ENCODE assay signal across 32 cellular contexts in genomic region chr2:69623236-69623635, GRCh38. TPM values are rescaled to one million over a fixed set of nuclear protein-coding genes. Genes with fewer than 3 reads are reported as not detected.
DNase-seq lines count a peak whose midpoint lies in the region; ATAC-seq and TF ChIP-seq lines count a peak whose summit lies in the region.
"Had no signal": no experiment of that assay in that cellular context is flagged by ENCODE, and none has a peak within 500 bp of the region (broad histone marks: within the 10 kb centered on the region; RNA-seq: fewer than 3 reads in every experiment).

No MANE protein-coding gene starts in this region.

- POLR2A ChIA-PET in CD8-positive, alpha-beta T cell (lab: Charles Lee) = interaction anchor here (1.1 to 1.4 kb wide), 3 partner anchors 14 to 27 kb away, joined by 3 to 6 read pairs (median 5); no protein-coding TSS in a partner anchor

- TF ChIP-seq CTCF in CD8-positive, alpha-beta T cell (IDR thresholded peaks at IDR 0.05) = no peak
- no peak for TF ChIP-seq CTCF in natural killer cell (IDR thresholded peaks at IDR 0.05)

- H3K4me3 Mint-ChIP-seq in activated T-cell treated with anti-CD3 and anti-CD28 coated beads, Interleukin-2, amount 50 U/mL, for 24 hours = peak overlapping the region; percentile 18
- H3K4me3 Mint-ChIP-seq in CD8-positive, alpha-beta T cell = peak overlapping the region; percentile 71
- H3K4me3 Mint-ChIP-seq in natural killer cell = peak overlapping the region; percentile 18
- H3K4me3 Mint-ChIP-seq: neural crest cell had no signal

- H3K4me1 Mint-ChIP-seq in activated T-cell treated with anti-CD3 and anti-CD28 coated beads, Interleukin-2, amount 50 U/mL, for 24 hours (ENCODE audit: low read depth) = peaks cover 17% of the 10 kb centered on the region
- H3K4me1 Mint-ChIP-seq in CD8-positive, alpha-beta T cell (ENCODE audit: low read depth) = peaks cover 16% of the 10 kb centered on the region
- H3K4me1 Mint-ChIP-seq in natural killer cell = peaks cover 8 to 11% of the 10 kb centered on the region in 2 donors
- H3K4me1 Mint-ChIP-seq: neural crest cell had no signal

- H3K9me3 Mint-ChIP-seq in activated T-cell treated with anti-CD3 and anti-CD28 coated beads, Interleukin-2, amount 50 U/mL, for 24 hours = no peaks in the 10 kb centered on the region
- H3K9me3 Mint-ChIP-seq in CD8-positive, alpha-beta T cell = no peaks in the 10 kb centered on the region
- H3K9me3 Mint-ChIP-seq in activated naive CD4-positive, alpha-beta T cell treated with anti-CD3 and anti-CD28 coated beads, Interleukin-2, amount 50 U/mL, for 72 hours = peaks cover 0 to 6% of the 10 kb centered on the region in 2 donors
- no peaks in the 10 kb centered on the region for H3K9me3 Mint-ChIP-seq in natural killer cell
- H3K9me3 Mint-ChIP-seq: neural crest cell had no signal

- no peaks in the 10 kb centered on the region for H3K27me3 ChIP-seq in CD8-positive, alpha-beta T cell (ENCODE audit: insufficient read depth, low read length)
- H3K27me3 ChIP-seq: BLaER1 treated with 17β-estradiol and CSF1 and Interleukin-3, amounts not matched to agents 10 nM and 100 nM; MG63; Peyer's patch; upper lobe of left lung had no signal

- no peaks in the 10 kb centered on the region for H3K27me3 Mint-ChIP-seq in activated T-cell treated with anti-CD3 and anti-CD28 coated beads, Interleukin-2, amount 50 U/mL, for 24 hours
- no peaks in the 10 kb centered on the region for H3K27me3 Mint-ChIP-seq in CD8-positive, alpha-beta T cell (ENCODE audit: low read depth)
- H3K27me3 Mint-ChIP-seq in natural killer cell (ENCODE audit: low read depth in 2 of 2) = no peaks in the 10 kb centered on the region

- CTCF ChIA-PET in CD8-positive, alpha-beta T cell (lab: Charles Lee) = interaction anchor here (0.9 to 1.7 kb wide), 5 partner anchors 21 to 92 kb away, joined by 3 to 5 read pairs (median 3); no protein-coding TSS in a partner anchor

- H3K36me3 Mint-ChIP-seq in activated T-cell treated with anti-CD3 and anti-CD28 coated beads, Interleukin-2, amount 50 U/mL, for 24 hours (ENCODE audit: low read depth) = peaks cover 10% of the 10 kb centered on the region
- peaks cover 8% of the 10 kb centered on the region for H3K36me3 Mint-ChIP-seq in CD8-positive, alpha-beta T cell
- H3K36me3 Mint-ChIP-seq in activated naive CD4-positive, alpha-beta T cell treated with anti-CD3 and anti-CD28 coated beads, Interleukin-2, amount 50 U/mL, for 72 hours = peaks cover 9 to 11% of the 10 kb centered on the region in 2 donors
- no peaks in the 10 kb centered on the region for H3K36me3 Mint-ChIP-seq in natural killer cell

- no peak for DNase-seq in activated T-cell treated with anti-CD3 and anti-CD28 coated beads, Interleukin-2, amount 50 U/mL, for 24 hours
- DNase-seq in activated T-cell treated with anti-CD3 and anti-CD28 coated beads, Interleukin-2, amount 50 U/mL, for 48 hours = no peak
- no peak for DNase-seq in CD8-positive, alpha-beta T cell
- DNase-seq in activated naive CD4-positive, alpha-beta T cell treated with anti-CD3 and anti-CD28 coated beads, Interleukin-2, amount 50 U/mL, for 72 hours (ENCODE audit: low spot score in 2 of 2) = no peak
- no peak for DNase-seq in natural killer cell
- no peak for DNase-seq in kidney tubule cell (ENCODE audit: low spot score)
- DNase-seq in left colon = no peak
- DNase-seq in SK-N-DZ (ENCODE audit: low spot score) = no peak
- DNase-seq: ACHN; activated CD4-positive, alpha-beta T cell treated with anti-CD3 and anti-CD28 coated beads for 48 hours; activated effector memory CD4-positive, alpha-beta T cell treated with anti-CD3 and anti-CD28 coated beads, Interleukin-2, amount 50 U/mL, for 16 hours; anterior cingulate cortex; effector memory CD4-positive, alpha-beta T cell; foreskin fibroblast; head of caudate nucleus; KBM-7; MG63; mucosa of descending colon; NCI-H1417; NCI-H2081; NCI-H2227 treated with DMSO at 0.1 percent for 48 hours; NCI-H69; Peyer's patch; SIG-M5; stimulated activated CD4-positive, alpha-beta T cell treated with anti-CD3 and anti-CD28 coated beads, Interleukin-1b, Interleukin-23, amount 100 ng/mL, for 48 hours; SW 1271; upper lobe of left lung had no signal

- no peak overlapping the region for H3K4me3 ChIP-seq in CD8-positive, alpha-beta T cell (ENCODE audit: low read depth, low read length)
- H3K4me3 ChIP-seq: BLaER1 treated with 17β-estradiol and CSF1 and Interleukin-3, amounts not matched to agents 10 nM and 100 nM; coronary artery; MG63; mucosa of descending colon; Peyer's patch; smooth muscle cell; upper lobe of left lung had no signal

- intact Hi-C loops in CD8-positive, alpha-beta T cell (cut with DNase I, micrococcal nuclease) = no loop called here
- intact Hi-C loops in natural killer cell (cut with micrococcal nuclease) (no loop called here), left colon (cut with DNase I, micrococcal nuclease) (no loop called here)

- H3K27ac ChIP-seq in CD8-positive, alpha-beta T cell (ENCODE audit: low read depth, low read length) = no peak overlapping the region
- H3K27ac ChIP-seq: coronary artery, parathyroid adenoma, Peyer's patch, upper lobe of left lung had no signal

- H3K4me1 ChIP-seq in CD8-positive, alpha-beta T cell (ENCODE audit: insufficient read depth, low read length) = peaks cover 82% of the 10 kb centered on the region

- peak; percentile 21 for ATAC-seq in CD8-positive, alpha-beta T cell
- no peak for ATAC-seq in activated naive CD4-positive, alpha-beta T cell treated with anti-CD3 and anti-CD28 coated beads, Interleukin-2, amount 50 U/mL, for 72 hours
- ATAC-seq in natural killer cell = no peak
- ATAC-seq in left colon = no peak
- ATAC-seq: mucosa of descending colon had no signal

- H3K9me3 ChIP-seq in CD8-positive, alpha-beta T cell (ENCODE audit: low read length) = no peaks in the 10 kb centered on the region
- H3K9me3 ChIP-seq: mucosa of descending colon, Peyer's patch, upper lobe of left lung had no signal

- no peaks in the 10 kb centered on the region for H3K36me3 ChIP-seq in CD8-positive, alpha-beta T cell (ENCODE audit: insufficient read depth, low read length)
- H3K36me3 ChIP-seq: Peyer's patch, upper lobe of left lung had no signal

- H3K27ac Mint-ChIP-seq in activated T-cell treated with anti-CD3 and anti-CD28 coated beads, Interleukin-2, amount 50 U/mL, for 24 hours = peak overlapping the region; percentile 76
- peak overlapping the region; percentile 92 for H3K27ac Mint-ChIP-seq in CD8-positive, alpha-beta T cell
- H3K27ac Mint-ChIP-seq in activated naive CD4-positive, alpha-beta T cell treated with anti-CD3 and anti-CD28 coated beads, Interleukin-2, amount 50 U/mL, for 72 hours = peak overlapping the region; percentile 40 to 49
- peak overlapping the region in 1 of 2 donors; percentile 55 for H3K27ac Mint-ChIP-seq in natural killer cell

RNA-seq across cellular contexts. Expression of gene AAK1, which starts 20.3 kb away (rescaled TPM):
- total RNA-seq in CD8-positive, alpha-beta T cell = 100 to 1,000 TPM; 156 to 174 TPM
- total RNA-seq in activated naive CD4-positive, alpha-beta T cell treated with anti-CD3 and anti-CD28 coated beads, Interleukin-2, amount 50 U/mL, for 72 hours = 100 to 1,000 TPM; 129 to 137 TPM
- total RNA-seq in natural killer cell (100 to 1,000 TPM; 174 to 249 (median 204) TPM), left colon (10 to 100 TPM; 59.5 to 61.5 TPM)
- polyA plus RNA-seq in SK-N-DZ (2014; cell fraction: cytosol; rRNA removed) = 5.1 and 6.1 TPM in 2 replicates
- 2.6 and 4.3 TPM in 2 replicates for polyA plus RNA-seq in SK-N-DZ (2014; cell fraction: nucleus; rRNA removed)

Comparison
In these comparisons a context has a peak if more than half of its experiments do, and no peak if none do; other contexts are left out.
1. H3K4me3 Mint-ChIP-seq: peak in every context shown above with its lines; median percentile 71 in CD8-positive, alpha-beta T cell; 18 in activated T-cell treated with anti-CD3 and anti-CD28 coated beads, Interleukin-2, amount 50 U/mL, for 24 hours; 18 in natural killer cell.